13 cellular contexts compared by ENCODE assay signal in genomic region chr10:113576853-113577252, GRCh38. TPM values are rescaled to one million over a fixed set of nuclear protein-coding genes. Genes with fewer than 3 reads are reported as not detected.
DNase-seq lines count a peak whose midpoint lies in the region; ATAC-seq, FAIRE-seq and TF ChIP-seq lines count a peak whose summit lies in the region.
"Had no signal": no experiment of that assay in that cellular context is flagged by ENCODE, and none has a peak within 500 bp of the region (broad histone marks: within the 10 kb centered on the region; RNA-seq: fewer than 3 reads in every experiment).

No MANE protein-coding gene starts in this region.

- H3K36me3 ChIP-seq in left ventricle myocardium inferior (no peaks in the 10 kb centered on the region), endothelial cell of umbilical vein (ENCODE audit: control insufficient read depth in 2 of 2, extremely low read depth in 1 of 2, insufficient read depth in 2 of 2, low read length in 2 of 2) (no peaks in the 10 kb centered on the region)
- H3K36me3 ChIP-seq: transverse colon had no signal

- dilution Hi-C loops in endothelial cell of umbilical vein (cut with MboI; ENCODE audit: extremely low pct_ligation_motif_present, low sequenced_read_pairs) = no loop called here

- H3K27me3 ChIP-seq in left ventricle myocardium inferior (ENCODE audit: low read depth) (peaks cover 4% of the 10 kb centered on the region), endothelial cell of umbilical vein (ENCODE audit: control insufficient read depth in 2 of 2, insufficient read depth in 2 of 2, low read length in 2 of 2) (peaks cover 0 to under 1% of the 10 kb centered on the region in 2 experiments)

- DNase-seq in left ventricle myocardium superior (no peak), left ventricle myocardium inferior (no peak), endothelial cell of umbilical vein (ENCODE audit: low read depth, low spot score) (peak; percentile 10), pons (ENCODE audit: low spot score) (no peak)
- no peak for DNase-seq in stimulated activated CD4-positive, alpha-beta T cell treated with anti-CD3 and anti-CD28 coated beads, Interleukin-15, amount 100 ng/mL, for 24 hours
- DNase-seq: amygdala, psoas muscle, transverse colon had no signal

- CTCF ChIA-PET in endothelial cell of umbilical vein (lab: Charles Lee) = no interaction called here

- ATAC-seq in left ventricle myocardium superior (peak; percentile 33), HG02884 (IDR thresholded peaks at IDR 0.05; ENCODE audit: unreplicated experiment) (no peak), HG03521 (IDR thresholded peaks at IDR 0.05; ENCODE audit: unreplicated experiment) (no peak)
- ATAC-seq: left colon had no signal

- no peaks in the 10 kb centered on the region for H3K4me1 ChIP-seq in left ventricle myocardium inferior
- no peaks in the 10 kb centered on the region for H3K4me1 ChIP-seq in endothelial cell of umbilical vein (ENCODE audit: control insufficient read depth, extremely low read depth, insufficient read depth, low read length)
- H3K4me1 ChIP-seq: transverse colon had no signal

- peak; percentile 35 for FAIRE-seq in endothelial cell of umbilical vein (lab: Jason Lieb, UNC)

- H3K27ac ChIP-seq in left ventricle myocardium inferior (replicated peaks) (no peak overlapping the region), endothelial cell of umbilical vein (ENCODE audit: insufficient read depth, low read depth, low read length) (no peak overlapping the region)
- H3K27ac ChIP-seq: C4-2B, psoas muscle, transverse colon had no signal

- H3K79me2 ChIP-seq in endothelial cell of umbilical vein (ENCODE audit: control insufficient read depth, insufficient read depth, low read length) = no peaks in the 10 kb centered on the region

- no peak overlapping the region for H2AFZ ChIP-seq in endothelial cell of umbilical vein (ENCODE audit: low read depth, low read length)

- intact Hi-C loops in left ventricle myocardium superior (cut with micrococcal nuclease) = no loop called here
- intact Hi-C loops in left ventricle myocardium inferior (cut with micrococcal nuclease) = no loop called here
- intact Hi-C loops in endothelial cell of umbilical vein (cut with micrococcal nuclease) = no loop called here

- no peaks in the 10 kb centered on the region for H4K20me1 ChIP-seq in endothelial cell of umbilical vein (replicated peaks; ENCODE audit: control insufficient read depth, extremely low read depth, insufficient read depth, low read length)

- TF ChIP-seq POLR2A in endothelial cell of umbilical vein (IDR thresholded peaks at IDR 0.05; ENCODE audit: low read depth, low read length) = no peak

- BruUV-seq in endothelial cell of umbilical vein (replicated peaks; lab: Mats Ljungman, UMichigan) = no TSS peak

- no peak overlapping the region for H3K4me2 ChIP-seq in endothelial cell of umbilical vein (ENCODE audit: insufficient read depth, low read length)

- no peak overlapping the region for H3K4me3 ChIP-seq in left ventricle myocardium inferior
- no peak overlapping the region for H3K4me3 ChIP-seq in endothelial cell of umbilical vein (replicated peaks in 1 of 3; ENCODE audit: insufficient read depth in 1 of 3, low read depth in 1 of 3, low read length in 3 of 3)
- H3K4me3 ChIP-seq: psoas muscle, transverse colon had no signal

- no peaks in the 10 kb centered on the region for H3K9me1 ChIP-seq in endothelial cell of umbilical vein (replicated peaks; ENCODE audit: control insufficient read depth, extremely low read depth, insufficient read depth, low read length)

- TF ChIP-seq CTCF in left ventricle myocardium inferior (IDR thresholded peaks at IDR 0.05; ENCODE audit: borderline replicate concordance) (no peak), endothelial cell of umbilical vein (IDR thresholded peaks at IDR 0.05; ENCODE audit: extremely low read depth in 1 of 2, insufficient read depth in 1 of 2, low read depth in 1 of 2, low read length in 2 of 2) (no peak)

- H3K9me3 ChIP-seq in left ventricle myocardium inferior (replicated peaks) (no peaks in the 10 kb centered on the region), endothelial cell of umbilical vein (replicated peaks; ENCODE audit: control insufficient read depth, insufficient read depth, low read length) (no peaks in the 10 kb centered on the region)
- H3K9me3 ChIP-seq: psoas muscle, transverse colon had no signal

- H3K9ac ChIP-seq in endothelial cell of umbilical vein (replicated peaks; ENCODE audit: extremely low read depth, insufficient read depth, low read length) = no peak overlapping the region

- POLR2A ChIA-PET in endothelial cell of umbilical vein (lab: Charles Lee) = no interaction called here

TF ChIP-seq in PFSK-1, 5 proteins besides CTCF, POLR2A, EP300 and RAD21 (continues in another document):
- TF ChIP-seq TAF1 (IDR thresholded peaks at IDR 0.05; ENCODE audit: borderline replicate concordance, insufficient read depth, low read length) (no peak), FOXP2 (optimal IDR thresholded peaks at IDR 0.05; ENCODE audit: borderline replicate concordance, extremely low read depth, extremely low read length, insufficient read depth) (no peak), POLR2AphosphoS5 (IDR thresholded peaks at IDR 0.05; ENCODE audit: low read depth, low read length) (no peak), SIN3A (IDR thresholded peaks at IDR 0.05; ENCODE audit: borderline replicate concordance, insufficient read depth, low read length) (no peak)

TF ChIP-seq in endothelial cell of umbilical vein, 7 proteins besides CTCF, POLR2A, EP300 and RAD21:
- no peak for TF ChIP-seq POLR2AphosphoS5 (IDR thresholded peaks at IDR 0.05; ENCODE audit: insufficient read depth, low read depth, low read length)
- TF ChIP-seq MAX (IDR thresholded peaks at IDR 0.05; ENCODE audit: insufficient read depth, insufficient read length) = no peak
- no peak for TF ChIP-seq GATA2 (IDR thresholded peaks at IDR 0.05; ENCODE audit: insufficient read depth, insufficient read length, low read depth, low read length)
- TF ChIP-seq EZH2 (IDR thresholded peaks at IDR 0.05; ENCODE audit: borderline replicate concordance, low read depth, low read length, severe bottlenecking) = no peak
- TF ChIP-seq MYC (IDR thresholded peaks at IDR 0.05; ENCODE audit: low read depth, low read length) = no peak
- no peak for TF ChIP-seq FOS (IDR thresholded peaks at IDR 0.05; ENCODE audit: borderline replicate concordance, insufficient read depth, low read length)
- TF ChIP-seq JUN (IDR thresholded peaks at IDR 0.05; ENCODE audit: borderline replicate concordance, insufficient read depth, insufficient read length, low read depth) = no peak

RNA-seq across cellular contexts. Expression of gene HABP2, which starts 24.0 kb away (rescaled TPM):
- total RNA-seq in left ventricle myocardium superior = not detected
- total RNA-seq in left ventricle myocardium inferior = not detected
- polyA plus RNA-seq in PFSK-1 (2012; ENCODE audit: insufficient read length, low read depth) = not detected
- total RNA-seq in endothelial cell of umbilical vein = not detected in 2 replicates
- polyA plus RNA-seq in endothelial cell of umbilical vein = 0.04 TPM in 1 of 2 replicates, not detected in the other
- polyA plus RNA-seq in endothelial cell of umbilical vein (2011; cell fraction: cytosol; rRNA removed) = not detected in 2 replicates
- not detected in 2 replicates for polyA plus RNA-seq in endothelial cell of umbilical vein (2011; cell fraction: nucleus; rRNA removed)
- not detected in 2 replicates for polyA plus RNA-seq in endothelial cell of umbilical vein (2012)
- polyA minus RNA-seq in endothelial cell of umbilical vein = not detected in 2 replicates
- not detected for polyA minus RNA-seq in endothelial cell of umbilical vein (2011; cell fraction: cytosol; rRNA and poly(A)+ RNA removed)
- not detected in 2 replicates for polyA minus RNA-seq in endothelial cell of umbilical vein (2011; cell fraction: nucleus; rRNA and poly(A)+ RNA removed)
- total RNA-seq: left colon, transverse colon had no signal
